Comparison of ENCODE assay signal across 8 cellular contexts in the genomic region with DNA sequence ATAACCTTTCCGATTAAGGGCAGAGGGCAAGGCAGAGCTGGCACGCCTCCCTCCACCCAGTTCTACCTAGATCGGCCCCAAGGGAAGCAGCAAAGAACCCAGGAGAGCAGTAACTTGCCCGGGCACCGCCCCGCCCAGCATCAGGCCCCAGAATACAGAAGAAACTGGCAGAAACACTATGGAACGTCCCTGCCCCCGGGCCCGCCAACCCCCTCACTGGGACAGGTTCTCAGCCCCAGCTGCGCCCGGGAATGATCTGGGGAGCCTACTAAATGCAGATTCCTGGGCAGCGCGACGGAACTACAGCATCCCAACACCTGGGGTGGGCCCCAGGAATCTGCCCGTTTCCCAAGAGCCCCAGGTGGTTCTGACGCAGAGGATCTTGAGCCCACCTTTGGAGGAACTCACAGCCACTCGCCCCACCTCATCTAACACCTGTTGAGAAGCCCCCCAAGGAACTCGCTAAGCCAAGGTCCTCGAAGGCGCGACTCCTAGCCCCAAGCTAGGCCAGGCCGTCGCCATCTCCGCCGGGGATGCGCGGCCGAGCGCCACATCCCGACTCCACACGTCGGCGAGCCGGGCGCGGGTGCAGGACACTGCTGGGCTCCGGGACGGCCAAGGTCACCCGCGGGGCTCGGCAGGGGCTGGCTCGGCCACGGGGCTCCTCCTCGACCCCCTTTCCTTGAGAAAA. TPM values are rescaled to one million over a fixed set of nuclear protein-coding genes. Genes with fewer than 3 reads are reported as not detected.
A peak's percentile ranks its signal among the peaks of the same experiment; 100 is the strongest.
DNase-seq lines count a peak whose midpoint lies in the region; ATAC-seq lines count a peak whose summit lies in the region.

No MANE protein-coding gene starts in this region.

- H3K27me3 ChIP-seq in skeletal muscle satellite cell (ENCODE audit: control insufficient read depth, insufficient read depth, low read length), result no peaks in the 10 kb centered on the region

- H3K9me3 Mint-ChIP-seq in activated CD4-positive, alpha-beta T cell treated with anti-CD3 and anti-CD28 coated beads, Interleukin-2, amount 10 ng/mL, durations not matched to agents 24 days and 14 days, result peaks cover 11% of the 10 kb centered on the region
- peaks cover 12% of the 10 kb centered on the region for H3K9me3 Mint-ChIP-seq in activated naive CD8-positive, alpha-beta T cell treated with anti-CD3 and anti-CD28 coated beads for 36 hours

- H3K9ac ChIP-seq in skeletal muscle satellite cell (ENCODE audit: low read depth, low read length), result peak overlapping the region; percentile 78

- peak overlapping the region; percentile 85 for H3K4me3 Mint-ChIP-seq in activated CD4-positive, alpha-beta T cell treated with anti-CD3 and anti-CD28 coated beads, Interleukin-2, amount 10 ng/mL, durations not matched to agents 24 days and 14 days
- H3K4me3 Mint-ChIP-seq in activated naive CD8-positive, alpha-beta T cell treated with anti-CD3 and anti-CD28 coated beads for 36 hours, result peak overlapping the region; percentile 80

- peaks cover 4% of the 10 kb centered on the region for H3K27me3 Mint-ChIP-seq in activated CD4-positive, alpha-beta T cell treated with anti-CD3 and anti-CD28 coated beads, Interleukin-2, amount 10 ng/mL, durations not matched to agents 24 days and 14 days
- no peaks in the 10 kb centered on the region for H3K27me3 Mint-ChIP-seq in activated naive CD8-positive, alpha-beta T cell treated with anti-CD3 and anti-CD28 coated beads for 36 hours

- peaks cover 4% of the 10 kb centered on the region for H3K4me1 ChIP-seq in skeletal muscle satellite cell (ENCODE audit: control insufficient read depth, insufficient read depth, low read length)

- peak overlapping the region; percentile 86 for H3K4me2 ChIP-seq in skeletal muscle satellite cell (ENCODE audit: low read length)

- H3K36me3 ChIP-seq in skeletal muscle satellite cell (ENCODE audit: insufficient read depth, low read length), result no peaks in the 10 kb centered on the region

- H3K9me3 ChIP-seq in skeletal muscle satellite cell (replicated peaks; ENCODE audit: low read length), result peaks cover 4% of the 10 kb centered on the region

- intact Hi-C loops in activated CD4-positive, alpha-beta T cell treated with anti-CD3 and anti-CD28 coated beads, Interleukin-2, amount 10 ng/mL, durations not matched to agents 24 days and 14 days (cut with micrococcal nuclease), result loop anchor here (1.0 to 10.0 kb wide), 6 partner anchors 8 to 417 kb away; partner anchors contain the start of genes DNAJA3, HMOX2 and SEC14L5

- peak; percentile 60 for DNase-seq in activated CD4-positive, alpha-beta T cell treated with anti-CD3 and anti-CD28 coated beads, Interleukin-2, amount 10 ng/mL, durations not matched to agents 24 days and 14 days
- no peak for DNase-seq in activated CD4-positive, alpha-beta T cell treated with anti-CD3 and anti-CD28 coated beads, Interleukin-2, amount 50 U/mL, for 1 hour
- peak; percentile 25 for DNase-seq in activated naive CD8-positive, alpha-beta T cell treated with anti-CD3 and anti-CD28 coated beads for 36 hours
- DNase-seq in iPS DF 19.7 (ENCODE audit: low read depth, low spot score) (peak; percentile 48), cerebellum (ENCODE audit: low spot score) (no peak)

- H3K4me1 Mint-ChIP-seq in activated CD4-positive, alpha-beta T cell treated with anti-CD3 and anti-CD28 coated beads, Interleukin-2, amount 10 ng/mL, durations not matched to agents 24 days and 14 days, result peaks cover 34% of the 10 kb centered on the region
- H3K4me1 Mint-ChIP-seq in activated naive CD8-positive, alpha-beta T cell treated with anti-CD3 and anti-CD28 coated beads for 36 hours, result peaks cover 43% of the 10 kb centered on the region

- peaks cover 26% of the 10 kb centered on the region for H3K36me3 Mint-ChIP-seq in activated CD4-positive, alpha-beta T cell treated with anti-CD3 and anti-CD28 coated beads, Interleukin-2, amount 10 ng/mL, durations not matched to agents 24 days and 14 days (ENCODE audit: low read depth)
- H3K36me3 Mint-ChIP-seq in activated naive CD8-positive, alpha-beta T cell treated with anti-CD3 and anti-CD28 coated beads for 36 hours, result peaks cover 23% of the 10 kb centered on the region

- H3K27ac Mint-ChIP-seq in activated CD4-positive, alpha-beta T cell treated with anti-CD3 and anti-CD28 coated beads, Interleukin-2, amount 10 ng/mL, durations not matched to agents 24 days and 14 days, result peak overlapping the region; percentile 74
- H3K27ac Mint-ChIP-seq in activated naive CD8-positive, alpha-beta T cell treated with anti-CD3 and anti-CD28 coated beads for 36 hours, result peak overlapping the region; percentile 21

- ATAC-seq in HG02938 (IDR thresholded peaks at IDR 0.05; ENCODE audit: unreplicated experiment) (no peak), HG02970 (IDR thresholded peaks at IDR 0.05; ENCODE audit: low FRiP score, unreplicated experiment) (no peak)

- peak overlapping the region; percentile 82 for H3K4me3 ChIP-seq in skeletal muscle satellite cell (ENCODE audit: low read length)

RNA-seq across cellular contexts. Expression of gene CDIP1, which starts 1.1 kb away (rescaled TPM):
- 49.4 and 55.2 TPM in 2 replicates for total RNA-seq in activated CD4-positive, alpha-beta T cell treated with anti-CD3 and anti-CD28 coated beads, Interleukin-2, amount 10 ng/mL, durations not matched to agents 24 days and 14 days
- 10 to 100 TPM; 33.0 to 33.3 TPM for total RNA-seq in activated naive CD8-positive, alpha-beta T cell treated with anti-CD3 and anti-CD28 coated beads for 36 hours
- 3.3 and 10.6 TPM in 2 replicates for total RNA-seq in skeletal muscle satellite cell (2012; rRNA removed)
- total RNA-seq in cerebellum, result 12.9 TPM

RNA-seq across cellular contexts. Expression of gene C16orf96, which starts 18.6 kb away (rescaled TPM):
- total RNA-seq in activated CD4-positive, alpha-beta T cell treated with anti-CD3 and anti-CD28 coated beads, Interleukin-2, amount 10 ng/mL, durations not matched to agents 24 days and 14 days, result not detected in 2 replicates
- under 1 TPM; 0.08 to 0.20 TPM for total RNA-seq in activated naive CD8-positive, alpha-beta T cell treated with anti-CD3 and anti-CD28 coated beads for 36 hours
- under 0.01 TPM in 1 of 2 replicates, not detected in the other for total RNA-seq in skeletal muscle satellite cell (2012; rRNA removed)
- total RNA-seq in cerebellum, result 0.18 TPM

Comparison
In these comparisons a context has a peak if more than half of its experiments do, and no peak if none do; other contexts are left out.
1. DNase-seq: peak in activated CD4-positive, alpha-beta T cell treated with anti-CD3 and anti-CD28 coated beads, Interleukin-2, amount 10 ng/mL, durations not matched to agents 24 days and 14 days (single experiment), activated naive CD8-positive, alpha-beta T cell treated with anti-CD3 and anti-CD28 coated beads for 36 hours (single experiment) and iPS DF 19.7 (single experiment); none in activated CD4-positive, alpha-beta T cell treated with anti-CD3 and anti-CD28 coated beads, Interleukin-2, amount 50 U/mL, for 1 hour (single experiment) and cerebellum (single experiment).